26 cellular contexts compared by ENCODE assay signal in genomic region chr1:115240321-115240720, GRCh38.
"Had no signal": no experiment of that assay in that cellular context is flagged by ENCODE, and none has a peak within 500 bp of the region (broad histone marks: within the 10 kb centered on the region; RNA-seq: fewer than 3 reads in every experiment).

No MANE protein-coding gene starts in this region.

- H3K9ac ChIP-seq: parathyroid adenoma had no signal

- H3K4me3 ChIP-seq: body of pancreas, thyroid gland, upper lobe of right lung had no signal

- H3K36me3 ChIP-seq: thyroid gland, upper lobe of right lung had no signal

- ATAC-seq: activated CD4-positive, alpha-beta T cell treated with anti-CD3 and anti-CD28 coated beads for 36 hours; activated T-helper 17 cell treated with anti-CD3 and anti-CD28 coated beads, Interleukin-2, amount 50 U/mL, for 72 hours; body of pancreas; left colon; right cardiac atrium; upper lobe of right lung had no signal

- DNase-seq: activated B cell treated with CpG ODN at 0.5 μM for 24 hours; activated CD4-positive, alpha-beta T cell treated with anti-CD3 and anti-CD28 coated beads for 36 hours; activated CD4-positive, alpha-beta T cell treated with anti-CD3 and anti-CD28 coated beads, Interleukin-2, amount 50 U/mL, for 4 hours; activated CD8-positive, alpha-beta memory T cell treated with anti-CD3 and anti-CD28 coated beads for 24 hours; activated CD8-positive, alpha-beta memory T cell treated with anti-CD3 and anti-CD28 coated beads, Interleukin-2, amount 50 U/mL, for 4 hours; activated naive CD4-positive, alpha-beta T cell; activated naive CD8-positive, alpha-beta T cell treated with anti-CD3 and anti-CD28 coated beads for 36 hours; activated T-cell treated with anti-CD3 and anti-CD28 coated beads, Interleukin-2, amount 50 U/mL, for 24 hours; amniotic stem cell; body of pancreas; effector CD4-positive, alpha-beta T cell; erythroblast; hippocampal formation; left colon; nephron progenitor cell; right cardiac atrium; stimulated activated CD4-positive, alpha-beta T cell treated with anti-CD3 and anti-CD28 coated beads, Interleukin-12 subunit alpha, Interleukin-12 subunit beta, amount 100 ng/mL, for 4 hours; substantia nigra; T-helper 9 cell; thyroid gland; upper lobe of right lung had no signal

- H3K27ac Mint-ChIP-seq: activated B cell treated with CpG ODN at 0.5 μM for 24 hours; activated CD4-positive, alpha-beta T cell treated with anti-CD3 and anti-CD28 coated beads for 36 hours; activated naive CD8-positive, alpha-beta T cell treated with anti-CD3 and anti-CD28 coated beads for 36 hours; activated T-cell treated with anti-CD3 and anti-CD28 coated beads, Interleukin-2, amount 50 U/mL, for 24 hours; activated T-helper 17 cell treated with anti-CD3 and anti-CD28 coated beads, Interleukin-2, amount 50 U/mL, for 72 hours; dendritic cell treated with granulocyte-macrophage colony-stimulating factor and Interleukin-4, amounts not matched to agents 40 ng/mL and 50 ng/mL, for 4 days; memory B cell; nephron progenitor cell; stimulated activated naive CD8-positive, alpha-beta T cell treated with anti-CD3 and anti-CD28 coated beads, Interleukin-15, Interleukin-2, amounts not matched to agents 100 ng/mL and 50 ng/mL, for 24 hours had no signal

- H3K9me3 ChIP-seq: body of pancreas, thyroid gland, upper lobe of right lung had no signal

- H3K27ac ChIP-seq: body of pancreas, parathyroid adenoma, thyroid gland, upper lobe of right lung had no signal

- H3K4me1 ChIP-seq: parathyroid adenoma, thyroid gland, upper lobe of right lung had no signal

- H3K36me3 Mint-ChIP-seq: activated naive CD8-positive, alpha-beta T cell treated with anti-CD3 and anti-CD28 coated beads for 36 hours; memory B cell had no signal

- H3K4me1 Mint-ChIP-seq: activated B cell treated with CpG ODN at 0.5 μM for 24 hours; activated CD4-positive, alpha-beta T cell treated with anti-CD3 and anti-CD28 coated beads for 36 hours; activated naive CD8-positive, alpha-beta T cell treated with anti-CD3 and anti-CD28 coated beads for 36 hours; activated T-helper 17 cell treated with anti-CD3 and anti-CD28 coated beads, Interleukin-2, amount 50 U/mL, for 72 hours; memory B cell had no signal

- H3K4me3 Mint-ChIP-seq: activated B cell treated with CpG ODN at 0.5 μM for 24 hours; activated CD4-positive, alpha-beta T cell treated with anti-CD3 and anti-CD28 coated beads for 36 hours; activated naive CD8-positive, alpha-beta T cell treated with anti-CD3 and anti-CD28 coated beads for 36 hours; activated T-cell treated with anti-CD3 and anti-CD28 coated beads, Interleukin-2, amount 50 U/mL, for 24 hours; activated T-helper 17 cell treated with anti-CD3 and anti-CD28 coated beads, Interleukin-2, amount 50 U/mL, for 72 hours; dendritic cell treated with granulocyte-macrophage colony-stimulating factor and Interleukin-4, amounts not matched to agents 40 ng/mL and 50 ng/mL, for 4 days; memory B cell; nephron progenitor cell; stimulated activated naive CD8-positive, alpha-beta T cell treated with anti-CD3 and anti-CD28 coated beads, Interleukin-15, Interleukin-2, amounts not matched to agents 100 ng/mL and 50 ng/mL, for 24 hours had no signal

- H3K27me3 Mint-ChIP-seq: dendritic cell treated with granulocyte-macrophage colony-stimulating factor and Interleukin-4, amounts not matched to agents 40 ng/mL and 50 ng/mL, for 4 days had no signal

- H3K9me3 Mint-ChIP-seq: activated T-cell treated with anti-CD3 and anti-CD28 coated beads, Interleukin-2, amount 50 U/mL, for 24 hours had no signal
